Comparison of ENCODE assay signal across 8 cellular contexts in genomic region chr6:24205020-24205492, GRCh38.
DNase-seq lines count a peak whose midpoint lies in the region; ATAC-seq, FAIRE-seq and TF ChIP-seq lines count a peak whose summit lies in the region.

No MANE protein-coding gene starts in this region.

- H4K20me1 ChIP-seq in keratinocyte (ENCODE audit: control insufficient read depth, extremely low read depth, insufficient read depth, low read length): no peaks in the 10 kb centered on the region

- DNase-seq in NCI-H2081 (lab: John Stamatoyannopoulos, UW): peak; percentile 36 to 61
- no peak for DNase-seq in NCI-H2081 treated with DMSO at 0.1 percent for 48 hours (lab: John Stamatoyannopoulos, UW)
- DNase-seq in HCEC 1CT: peak; percentile 34
- DNase-seq in NCI-H2171 (lab: John Stamatoyannopoulos, UW): peak; percentile 65
- DNase-seq in adrenal gland: peak in 3 of 7 donors; percentile 22 to 52 (median 24)
- DNase-seq in keratinocyte (ENCODE audit: low read depth, low spot score): no peak
- no peak for DNase-seq in upper lobe of right lung

- no peak overlapping the region for H3K4me2 ChIP-seq in keratinocyte (ENCODE audit: control insufficient read depth, extremely low read depth, insufficient read depth, low read depth, low read length)

- no peaks in the 10 kb centered on the region for H3K9me3 ChIP-seq in adrenal gland (replicated peaks in 1 of 3)
- no peaks in the 10 kb centered on the region for H3K9me3 ChIP-seq in keratinocyte (ENCODE audit: control insufficient read depth, low read depth, low read length)
- H3K9me3 ChIP-seq in upper lobe of right lung: no peaks in the 10 kb centered on the region

- H3K36me3 ChIP-seq in adrenal gland (replicated peaks in 1 of 2) (no peaks in the 10 kb centered on the region), keratinocyte (ENCODE audit: control insufficient read depth in 2 of 2, extremely low read depth in 1 of 2, insufficient read depth in 2 of 2, low read length in 2 of 2) (no peaks in the 10 kb centered on the region), upper lobe of right lung (no peaks in the 10 kb centered on the region)

- ATAC-seq in upper lobe of right lung: no peak
- no peak for ATAC-seq in HG03521 (IDR thresholded peaks at IDR 0.05; ENCODE audit: unreplicated experiment)

- H3K27ac ChIP-seq in adrenal gland (no peak overlapping the region), keratinocyte (ENCODE audit: control insufficient read depth, insufficient read depth, low read length) (no peak overlapping the region), upper lobe of right lung (no peak overlapping the region)

- 3 to 6% (median 4%) methylated on average over 4 of the region's 4 CpGs for WGBS in adrenal gland, 4 donors

- H3K9me1 ChIP-seq in keratinocyte (ENCODE audit: control insufficient read depth, extremely low read depth, insufficient read depth, low read length): no peaks in the 10 kb centered on the region

- H3K4me1 ChIP-seq in adrenal gland (replicated peaks in 1 of 2) (no peaks in the 10 kb centered on the region), keratinocyte (ENCODE audit: control insufficient read depth, extremely low read depth, insufficient read depth, low read length) (no peaks in the 10 kb centered on the region), upper lobe of right lung (no peaks in the 10 kb centered on the region)

- intact Hi-C loops in adrenal gland (cut with DNase I) (no loop called here), upper lobe of right lung (cut with DNase I) (no loop called here)

- no peaks in the 10 kb centered on the region for H3K79me2 ChIP-seq in keratinocyte (ENCODE audit: control insufficient read depth, insufficient read depth, low read length)

- H3K27me3 ChIP-seq in adrenal gland (no peaks in the 10 kb centered on the region), keratinocyte (ENCODE audit: control insufficient read depth, extremely low read depth, insufficient read depth, low read length) (no peaks in the 10 kb centered on the region), upper lobe of right lung (no peaks in the 10 kb centered on the region)

- no peak for FAIRE-seq in keratinocyte (lab: Jason Lieb, UNC)

- H3K4me3 ChIP-seq in adrenal gland (no peak overlapping the region), keratinocyte (ENCODE audit: control insufficient read depth in 2 of 3, extremely low read depth in 1 of 3, insufficient read depth in 2 of 3, low read depth in 1 of 3, low read length in 3 of 3) (no peak overlapping the region), upper lobe of right lung (no peak overlapping the region)

- H2AFZ ChIP-seq in keratinocyte (ENCODE audit: control insufficient read depth, low read length): no peak overlapping the region

- no peak for TF ChIP-seq POLR2A in adrenal gland (IDR thresholded peaks at IDR 0.05)

- dilution Hi-C loops in keratinocyte (cut with MboI; ENCODE audit: extremely low pct_ligation_motif_present, low sequenced_read_pairs): no loop called here

- TF ChIP-seq CTCF in adrenal gland (IDR thresholded peaks at IDR 0.05) (peak; percentile 44 to 67 (median 58)), keratinocyte (optimal IDR thresholded peaks at IDR 0.05 in 1 of 3, IDR thresholded peaks at IDR 0.05 in 1 of 3, conservative IDR thresholded peaks at IDR 0.05 in 1 of 3; ENCODE audit: extremely low read depth in 1 of 3, insufficient read depth in 2 of 3, low read length in 3 of 3) (peak; percentile 9 to 49 (median 29)), upper lobe of right lung (IDR thresholded peaks at IDR 0.05) (peak; percentile 59)

- H3K9ac ChIP-seq in keratinocyte (ENCODE audit: control insufficient read depth, extremely low read depth, insufficient read depth, low read length): no peak overlapping the region

Comparison
In these comparisons a context has a peak if more than half of its experiments do, and no peak if none do; other contexts are left out.
1. DNase-seq: peak in NCI-H2081 (2 of 2), HCEC 1CT (single experiment) and NCI-H2171 (single experiment); none in NCI-H2081 treated with DMSO at 0.1 percent for 48 hours (single experiment), keratinocyte (single experiment) and upper lobe of right lung (single experiment).
2. Peak in every context shown above with its lines, with median percentiles within 50 percentile points of each other: CTCF ChIP-seq.